In the genomic region with DNA sequence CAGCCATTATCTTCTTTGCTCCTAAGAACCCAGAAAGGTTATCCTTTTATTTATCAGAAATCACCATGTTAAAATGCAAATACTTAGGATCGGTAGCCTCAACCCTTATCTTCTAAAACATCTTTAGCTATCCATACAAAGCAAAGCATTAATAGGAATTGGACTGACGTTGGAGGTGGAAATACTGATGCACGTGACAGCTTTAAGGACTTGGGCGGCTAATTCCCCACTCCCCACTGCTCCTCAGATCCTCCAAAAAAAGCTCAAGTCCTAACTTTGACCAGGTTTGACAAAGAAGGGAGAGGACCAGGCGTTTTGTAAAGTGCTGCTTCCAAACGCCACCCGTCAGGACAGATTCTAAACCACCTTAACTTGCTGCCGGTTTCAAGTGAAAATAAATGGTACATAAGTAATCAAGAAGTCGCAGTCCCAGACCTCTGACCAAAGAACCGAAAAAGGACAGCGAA, we compare ENCODE assay signal across 2 cellular contexts.
A peak's percentile ranks its signal among the peaks of the same experiment; 100 is the strongest.
TF ChIP-seq lines count a peak whose summit lies in the region.

No MANE protein-coding gene starts in this region.

TF ChIP-seq in GM12878, 131 proteins besides CTCF, POLR2A, EP300 and RAD21:
- TF ChIP-seq NRF1 (conservative IDR thresholded peaks at IDR 0.05; ENCODE audit: low read depth, low read length): no peak
- no peak for TF ChIP-seq ZNF24 (IDR thresholded peaks at IDR 0.05)
- peak; percentile 26 for TF ChIP-seq SMAD1 (IDR thresholded peaks at IDR 0.05; ENCODE audit: low read depth, partially characterized antibody)
- TF ChIP-seq CREM (IDR thresholded peaks at IDR 0.05; ENCODE audit: low read depth): no peak
- TF ChIP-seq STAT1 (conservative IDR thresholded peaks at IDR 0.05): no peak
- TF ChIP-seq, protein P1, sequence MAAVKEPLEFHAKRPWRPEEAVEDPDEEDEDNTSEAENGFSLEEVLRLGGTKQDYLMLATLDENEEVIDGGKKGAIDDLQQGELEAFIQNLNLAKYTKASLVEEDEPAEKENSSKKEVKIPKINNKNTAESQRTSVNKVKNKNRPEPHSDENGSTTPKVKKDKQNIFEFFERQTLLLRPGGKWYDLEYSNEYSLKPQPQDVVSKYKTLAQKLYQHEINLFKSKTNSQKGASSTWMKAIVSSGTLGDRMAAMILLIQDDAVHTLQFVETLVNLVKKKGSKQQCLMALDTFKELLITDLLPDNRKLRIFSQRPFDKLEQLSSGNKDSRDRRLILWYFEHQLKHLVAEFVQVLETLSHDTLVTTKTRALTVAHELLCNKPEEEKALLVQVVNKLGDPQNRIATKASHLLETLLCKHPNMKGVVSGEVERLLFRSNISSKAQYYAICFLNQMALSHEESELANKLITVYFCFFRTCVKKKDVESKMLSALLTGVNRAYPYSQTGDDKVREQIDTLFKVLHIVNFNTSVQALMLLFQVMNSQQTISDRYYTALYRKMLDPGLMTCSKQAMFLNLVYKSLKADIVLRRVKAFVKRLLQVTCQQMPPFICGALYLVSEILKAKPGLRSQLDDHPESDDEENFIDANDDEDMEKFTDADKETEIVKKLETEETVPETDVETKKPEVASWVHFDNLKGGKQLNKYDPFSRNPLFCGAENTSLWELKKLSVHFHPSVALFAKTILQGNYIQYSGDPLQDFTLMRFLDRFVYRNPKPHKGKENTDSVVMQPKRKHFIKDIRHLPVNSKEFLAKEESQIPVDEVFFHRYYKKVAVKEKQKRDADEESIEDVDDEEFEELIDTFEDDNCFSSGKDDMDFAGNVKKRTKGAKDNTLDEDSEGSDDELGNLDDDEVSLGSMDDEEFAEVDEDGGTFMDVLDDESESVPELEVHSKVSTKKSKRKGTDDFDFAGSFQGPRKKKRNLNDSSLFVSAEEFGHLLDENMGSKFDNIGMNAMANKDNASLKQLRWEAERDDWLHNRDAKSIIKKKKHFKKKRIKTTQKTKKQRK (IDR thresholded peaks at IDR 0.05; ENCODE audit: low read depth, low read length): no peak
- TF ChIP-seq, protein P2, sequence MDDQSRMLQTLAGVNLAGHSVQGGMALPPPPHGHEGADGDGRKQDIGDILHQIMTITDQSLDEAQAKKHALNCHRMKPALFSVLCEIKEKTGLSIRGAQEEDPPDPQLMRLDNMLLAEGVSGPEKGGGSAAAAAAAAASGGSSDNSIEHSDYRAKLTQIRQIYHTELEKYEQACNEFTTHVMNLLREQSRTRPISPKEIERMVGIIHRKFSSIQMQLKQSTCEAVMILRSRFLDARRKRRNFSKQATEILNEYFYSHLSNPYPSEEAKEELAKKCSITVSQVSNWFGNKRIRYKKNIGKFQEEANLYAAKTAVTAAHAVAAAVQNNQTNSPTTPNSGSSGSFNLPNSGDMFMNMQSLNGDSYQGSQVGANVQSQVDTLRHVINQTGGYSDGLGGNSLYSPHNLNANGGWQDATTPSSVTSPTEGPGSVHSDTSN (IDR thresholded peaks at IDR 0.05; ENCODE audit: insufficient replicate concordance, low read depth, low read length): no peak
- TF ChIP-seq TCF12 (IDR thresholded peaks at IDR 0.05; ENCODE audit: low read depth, low read length): no peak
- no peak for TF ChIP-seq POLR2AphosphoS5 (IDR thresholded peaks at IDR 0.05; ENCODE audit: low read length)
- no peak for TF ChIP-seq LARP7 (IDR thresholded peaks at IDR 0.05)
- TF ChIP-seq CHD2 (IDR thresholded peaks at IDR 0.05; ENCODE audit: borderline replicate concordance, low read depth, low read length): no peak
- TF ChIP-seq BHLHE40 (IDR thresholded peaks at IDR 0.05; ENCODE audit: borderline replicate concordance in 1 of 2, low read depth in 2 of 2, low read length in 1 of 2): peak in 1 of 2 experiments; percentile 2; a peak in 2 of 4 replicates
- no peak for TF ChIP-seq ZNF622 (IDR thresholded peaks at IDR 0.05)
- 0 out of 2 replicates have a peak, but pooled peaks have one; percentile 3 for TF ChIP-seq RUNX3 (IDR thresholded peaks at IDR 0.05; ENCODE audit: low read length)
- no peak for TF ChIP-seq BRCA1 (IDR thresholded peaks at IDR 0.05; ENCODE audit: low read depth, low read length)
TF ChIP-seq in GM12878: peak in this region for 3.

TF ChIP-seq in liver, 16 proteins besides CTCF, POLR2A, EP300 and RAD21:
- no peak for TF ChIP-seq FOXA2 (IDR thresholded peaks at IDR 0.05)
- TF ChIP-seq JUND (IDR thresholded peaks at IDR 0.05): peak in 1 of 2 donors; percentile 31
- peak; percentile 70 for TF ChIP-seq YY1 (IDR thresholded peaks at IDR 0.05)
- TF ChIP-seq TAF1 (conservative IDR thresholded peaks at IDR 0.05): peak; percentile 72
- no peak for TF ChIP-seq FOXA1 (IDR thresholded peaks at IDR 0.05)
- TF ChIP-seq EGR1 (IDR thresholded peaks at IDR 0.05; ENCODE audit: low read depth in 2 of 2): no peak
- TF ChIP-seq, protein P3, sequence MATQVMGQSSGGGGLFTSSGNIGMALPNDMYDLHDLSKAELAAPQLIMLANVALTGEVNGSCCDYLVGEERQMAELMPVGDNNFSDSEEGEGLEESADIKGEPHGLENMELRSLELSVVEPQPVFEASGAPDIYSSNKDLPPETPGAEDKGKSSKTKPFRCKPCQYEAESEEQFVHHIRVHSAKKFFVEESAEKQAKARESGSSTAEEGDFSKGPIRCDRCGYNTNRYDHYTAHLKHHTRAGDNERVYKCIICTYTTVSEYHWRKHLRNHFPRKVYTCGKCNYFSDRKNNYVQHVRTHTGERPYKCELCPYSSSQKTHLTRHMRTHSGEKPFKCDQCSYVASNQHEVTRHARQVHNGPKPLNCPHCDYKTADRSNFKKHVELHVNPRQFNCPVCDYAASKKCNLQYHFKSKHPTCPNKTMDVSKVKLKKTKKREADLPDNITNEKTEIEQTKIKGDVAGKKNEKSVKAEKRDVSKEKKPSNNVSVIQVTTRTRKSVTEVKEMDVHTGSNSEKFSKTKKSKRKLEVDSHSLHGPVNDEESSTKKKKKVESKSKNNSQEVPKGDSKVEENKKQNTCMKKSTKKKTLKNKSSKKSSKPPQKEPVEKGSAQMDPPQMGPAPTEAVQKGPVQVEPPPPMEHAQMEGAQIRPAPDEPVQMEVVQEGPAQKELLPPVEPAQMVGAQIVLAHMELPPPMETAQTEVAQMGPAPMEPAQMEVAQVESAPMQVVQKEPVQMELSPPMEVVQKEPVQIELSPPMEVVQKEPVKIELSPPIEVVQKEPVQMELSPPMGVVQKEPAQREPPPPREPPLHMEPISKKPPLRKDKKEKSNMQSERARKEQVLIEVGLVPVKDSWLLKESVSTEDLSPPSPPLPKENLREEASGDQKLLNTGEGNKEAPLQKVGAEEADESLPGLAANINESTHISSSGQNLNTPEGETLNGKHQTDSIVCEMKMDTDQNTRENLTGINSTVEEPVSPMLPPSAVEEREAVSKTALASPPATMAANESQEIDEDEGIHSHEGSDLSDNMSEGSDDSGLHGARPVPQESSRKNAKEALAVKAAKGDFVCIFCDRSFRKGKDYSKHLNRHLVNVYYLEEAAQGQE (IDR thresholded peaks at IDR 0.05): peak; percentile 85
- TF ChIP-seq NR2F2 (IDR thresholded peaks at IDR 0.05): peak; percentile 55
- TF ChIP-seq RXRA (IDR thresholded peaks at IDR 0.05): peak; percentile 57 to 67
- peak in 1 of 2 donors; percentile 73 for TF ChIP-seq HNF4A (conservative IDR thresholded peaks at IDR 0.05)
